In the genomic region with DNA sequence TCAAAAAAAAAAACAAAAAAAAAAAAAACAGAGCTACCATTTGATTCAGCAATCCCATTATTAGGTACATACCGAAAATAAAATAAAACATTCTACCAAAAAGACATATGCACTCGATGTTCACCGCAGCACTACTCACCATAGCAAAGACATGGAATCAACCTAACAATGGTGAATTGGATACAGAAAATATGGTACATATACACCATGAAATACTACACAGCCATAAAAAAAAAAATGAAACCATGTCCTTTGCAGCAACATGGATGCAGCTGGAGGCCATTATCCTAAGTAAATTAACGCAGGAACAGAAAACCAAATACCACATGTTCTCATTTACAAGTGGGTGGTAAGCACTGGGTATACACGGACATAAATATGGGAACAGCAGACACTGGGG, we compare ENCODE assay signal across 19 cellular contexts. TPM values are rescaled to one million over a fixed set of nuclear protein-coding genes. Genes with fewer than 3 reads are reported as not detected.
DNase-seq lines count a peak whose midpoint lies in the region; ATAC-seq and TF ChIP-seq lines count a peak whose summit lies in the region.
"Had no signal": no experiment of that assay in that cellular context is flagged by ENCODE, and none has a peak within 500 bp of the region (broad histone marks: within the 10 kb centered on the region; RNA-seq: fewer than 3 reads in every experiment).

No MANE protein-coding gene starts in this region.

- peak overlapping the region; percentile 24 for H3K27ac Mint-ChIP-seq in T-helper 17 cell

- H3K27me3 Mint-ChIP-seq in T-helper 17 cell = no peaks in the 10 kb centered on the region

- peak overlapping the region; percentile 20 to 95 for H3K27ac ChIP-seq in tibial artery
- H3K27ac ChIP-seq: BLaER1 treated with 17β-estradiol and CSF1 and Interleukin-3, amounts not matched to agents 10 nM and 100 nM had no signal

- H3K4me3 ChIP-seq in tibial artery = no peak overlapping the region
- H3K4me3 ChIP-seq: BLaER1 treated with 17β-estradiol and CSF1 and Interleukin-3, amounts not matched to agents 10 nM and 100 nM; HAP-1; MG63 had no signal

- peak; percentile 21 for DNase-seq in NCI-H2029 (lab: John Stamatoyannopoulos, UW)
- no peak for DNase-seq in NCI-H2029 treated with DMSO at 0.1 percent for 48 hours (lab: John Stamatoyannopoulos, UW)
- DNase-seq in T-helper 17 cell = no peak
- no peak for DNase-seq in tibial artery
- no peak for DNase-seq in activated effector memory CD4-positive, alpha-beta T cell treated with anti-CD3 and anti-CD28 coated beads, Interleukin-2, amount 50 U/mL, for 16 hours
- DNase-seq in amniotic stem cell (lab: John Stamatoyannopoulos, UW) = no peak
- DNase-seq: 8988T, DMS53, KG1, MG63, NCI-H1092 treated with DMSO at 0.1 percent for 48 hours, NCI-H1694, NCI-H2171, NCI-H82, T-helper 9 cell had no signal

- no peak for TF ChIP-seq CTCF in tibial artery (IDR thresholded peaks at IDR 0.05)

- H3K4me1 Mint-ChIP-seq in T-helper 17 cell = peaks cover 25% of the 10 kb centered on the region

- H3K27me3 ChIP-seq in tibial artery = no peaks in the 10 kb centered on the region
- H3K27me3 ChIP-seq: BLaER1 treated with 17β-estradiol and CSF1 and Interleukin-3, amounts not matched to agents 10 nM and 100 nM; MG63 had no signal

- peaks cover 0 to 55% (median 7%) of the 10 kb centered on the region in 4 donors for H3K4me1 ChIP-seq in tibial artery

- no peak overlapping the region for H3K4me3 Mint-ChIP-seq in T-helper 17 cell

- H3K36me3 Mint-ChIP-seq in T-helper 17 cell (ENCODE audit: low read depth) = peaks cover 10% of the 10 kb centered on the region

- H3K9me3 ChIP-seq in T-helper 17 cell (ENCODE audit: control insufficient read depth, low read length, poor library complexity, severe bottlenecking) (no peaks in the 10 kb centered on the region), tibial artery (no peaks in the 10 kb centered on the region)
- H3K9me3 ChIP-seq: HAP-1, MG63 had no signal

- ATAC-seq in HG03439 (IDR thresholded peaks at IDR 0.05; ENCODE audit: unreplicated experiment) (peak; percentile 0), T-helper 17 cell (no peak), HG02884 (IDR thresholded peaks at IDR 0.05; ENCODE audit: unreplicated experiment) (no peak)

- H3K36me3 ChIP-seq in tibial artery = peaks cover 0 to 3% (median 0%) of the 10 kb centered on the region in 3 donors

- intact Hi-C loops in tibial artery (cut with DNase I; ENCODE audit: low total_unique reads) = no loop called here

RNA-seq across cellular contexts. Expression of gene MRPS27, which starts 21.3 kb away (rescaled TPM):
- 10 to 100 TPM; 37.8 to 39.3 TPM for total RNA-seq in T-helper 17 cell

RNA-seq across cellular contexts. Expression of gene PTCD2, which starts 21.5 kb away (rescaled TPM):
- total RNA-seq in T-helper 17 cell = 1 to 10 TPM; 4.0 to 5.9 TPM
